7 cellular contexts compared by ENCODE assay signal in the genomic region with DNA sequence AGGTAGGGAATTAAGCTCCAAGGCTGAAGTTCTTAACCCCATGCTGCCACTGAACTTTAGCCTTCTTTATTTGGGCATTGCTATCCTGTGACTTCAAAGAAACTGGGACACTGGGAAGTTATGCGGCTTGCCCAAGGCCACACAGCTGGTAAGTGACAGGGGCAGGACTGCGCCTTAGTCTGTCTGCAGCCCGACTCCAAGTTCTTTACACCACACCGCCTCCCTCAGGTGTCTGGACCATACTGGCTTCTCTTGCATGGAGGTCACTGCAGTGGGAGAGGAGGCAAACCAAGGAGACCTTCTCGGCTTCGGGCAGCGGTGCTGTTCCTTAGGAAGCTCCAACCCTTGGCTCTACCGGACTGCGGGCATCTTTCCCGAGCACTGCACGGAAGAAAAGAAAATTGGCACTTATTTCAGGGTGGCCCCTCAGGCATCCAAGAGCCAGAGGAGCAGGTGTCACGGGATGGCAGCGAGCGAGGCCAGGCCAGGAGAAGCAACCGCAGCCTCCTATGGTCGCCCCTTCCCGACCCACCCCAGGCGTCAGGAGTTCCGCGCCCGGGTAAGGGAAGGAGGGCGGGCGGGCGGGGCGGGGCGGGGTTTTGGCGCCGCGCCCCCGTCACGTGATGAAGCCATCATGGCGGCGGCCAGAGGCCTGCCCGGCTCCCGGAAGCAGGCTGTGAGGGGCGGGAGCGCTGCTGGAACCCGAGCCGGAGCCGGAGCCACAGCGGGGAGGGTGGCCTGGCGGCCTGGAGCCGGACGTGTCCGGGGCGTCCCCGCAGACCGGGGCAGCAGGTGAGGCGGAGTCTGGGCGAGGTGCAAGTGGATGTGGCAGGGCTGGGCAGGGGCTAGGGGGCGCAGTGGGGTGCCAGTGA. TPM values are rescaled to one million over a fixed set of nuclear protein-coding genes. Genes with fewer than 3 reads are reported as not detected.
DNase-seq lines count a peak whose midpoint lies in the region; ATAC-seq, FAIRE-seq and TF ChIP-seq lines count a peak whose summit lies in the region.

No MANE protein-coding gene starts in this region.

- 3% methylated on average over 36 of the region's 51 CpGs for WGBS in GM12878 (ENCODE audit: insufficient coverage, insufficient replicate concordance, low lambda C conversion rate, missing lambda C conversion rate)

- SMC1A ChIA-PET in GM12878 (lab: Charles Lee; ENCODE audit: uncharacterized antibody, unreplicated experiment): interaction anchor here (0.5 to 6.4 kb wide), 15 partner anchors 12 to 186 kb away, joined by 3 to 63 read pairs (median 5); partner anchors contain the start of gene ESPL1

- H3K4me1 ChIP-seq in GM12878 (ENCODE audit: control insufficient read depth, insufficient read depth, low read length) (peaks cover 28% of the 10 kb centered on the region), gastrocnemius medialis (peaks cover 16 to 17% of the 10 kb centered on the region in 2 donors)

- peak overlapping the region; percentile 66 for H3K27ac ChIP-seq in GM12878 (ENCODE audit: control insufficient read depth, insufficient read depth)
- H3K27ac ChIP-seq in gastrocnemius medialis: peak overlapping the region; percentile 92 to 97 (median 94)

- RAD21 ChIA-PET in GM12878 (lab: Charles Lee; ENCODE audit: unreplicated experiment): interaction anchor here (0.7 to 4.3 kb wide), 21 partner anchors 17 to 186 kb away, joined by 3 to 101 read pairs (median 4); partner anchors contain the start of genes CSAD, ESPL1, PFDN5 and ZNF740

- peak overlapping the region; percentile 91 for H3K9ac ChIP-seq in GM12878 (ENCODE audit: control insufficient read depth, insufficient read depth, low read length)

- peak; percentile 52 to 83 (median 64); a peak in 5 of 6 replicates for TF ChIP-seq CTCF in GM12878 (IDR thresholded peaks at IDR 0.05 in 2 of 3, conservative IDR thresholded peaks at IDR 0.05 in 1 of 3; ENCODE audit: control insufficient read depth in 2 of 3, extremely low read depth in 1 of 3, insufficient read depth in 1 of 3, low read depth in 3 of 3, low read length in 3 of 3)
- TF ChIP-seq CTCF in gastrocnemius medialis (IDR thresholded peaks at IDR 0.05 in 4 of 5, conservative IDR thresholded peaks at IDR 0.05 in 1 of 5): peak; percentile 20 to 46 (median 33)

- H3K36me3 ChIP-seq in GM12878 (ENCODE audit: control insufficient read depth in 2 of 2, insufficient read depth in 2 of 2, low read length in 1 of 2) (peaks cover 0 to 4% of the 10 kb centered on the region in 2 experiments; a peak in 1 of 4 replicates), gastrocnemius medialis (peaks cover 0 to 9% of the 10 kb centered on the region in 2 donors)

- DNase-seq in GM12891 (ENCODE audit: insufficient read length, low spot score) (peak; percentile 92), NCI-H1417 treated with DMSO at 0.1 percent for 48 hours (lab: John Stamatoyannopoulos, UW) (peak; percentile 13), T-helper 9 cell (peak; percentile 64), GM12878 (ENCODE audit: low read depth, low spot score) (peak; percentile 24), gastrocnemius medialis (peak; percentile 73 to 81)

- intact Hi-C loops in GM12878 (cut with micrococcal nuclease; ENCODE audit: unreplicated experiment) (loop anchor here (2.0 kb wide), 2 partner anchors 31 to 39 kb away; no protein-coding TSS in a partner anchor), gastrocnemius medialis (cut with DNase I; ENCODE audit: low total_unique reads) (loop anchor here (1.0 to 5.0 kb wide), 6 partner anchors 17 to 74 kb away; partner anchors contain the start of genes CSAD, ESPL1, MYG1 and PFDN5)

- POLR2A ChIA-PET in GM12878 (lab: Charles Lee): interaction anchor here (0.8 to 4.0 kb wide), 6 partner anchors 17 to 53 kb away, joined by 3 to 19 read pairs (median 4); partner anchors contain the start of genes ESPL1 and PFDN5

- FAIRE-seq in GM12891 (lab: Jason Lieb, UNC): peak; percentile 66
- FAIRE-seq in GM12878 (lab: Jason Lieb, UNC): peak; percentile 87

- BruUV-seq in GM12878 (replicated peaks; lab: Mats Ljungman, UMichigan): TSS peak; percentile 90

- peak; percentile 72 for TF ChIP-seq POLR2A in GM12891 (IDR thresholded peaks at IDR 0.05; ENCODE audit: low read depth, low read length)
- peak; percentile 92 for TF ChIP-seq POLR2A in GM12878 (IDR thresholded peaks at IDR 0.05; ENCODE audit: low read depth, low read length)
- TF ChIP-seq POLR2A in gastrocnemius medialis (IDR thresholded peaks at IDR 0.05): peak; percentile 36 to 47

- H2AFZ ChIP-seq in GM12878 (ENCODE audit: control insufficient read depth, low read depth, low read length): peak overlapping the region; percentile 97

- ATAC-seq in HG02623 (IDR thresholded peaks at IDR 0.05; ENCODE audit: unreplicated experiment): peak; percentile 68
- ATAC-seq in GM12878: peak; percentile 92
- peak; percentile 91 to 96 for ATAC-seq in gastrocnemius medialis

- H4K20me1 ChIP-seq in GM12878 (ENCODE audit: control insufficient read depth, insufficient read depth): no peaks in the 10 kb centered on the region

- CTCF ChIA-PET in GM12878 (lab: Yijun Ruan, JAX): interaction anchor here (0.7 to 7.4 kb wide), 24 partner anchors 9 to 93 kb away, joined by 3 to 136 read pairs (median 5); partner anchors contain the start of genes AAAS, ESPL1, ITGB7 and MYG1

- H3K9me3 ChIP-seq in GM12878 (replicated peaks; ENCODE audit: control insufficient read depth, insufficient read depth, low read length) (no peaks in the 10 kb centered on the region), gastrocnemius medialis (no peaks in the 10 kb centered on the region)

- no peak for TF ChIP-seq EP300 in GM12878 (IDR thresholded peaks at IDR 0.05; ENCODE audit: borderline replicate concordance in 1 of 2, control insufficient read depth in 1 of 2, low read depth in 2 of 2, low read length in 2 of 2)

- H3K4me2 ChIP-seq in GM12878 (ENCODE audit: control insufficient read depth, insufficient read depth): peak overlapping the region; percentile 73

- H3K4me3 ChIP-seq in GM12878 (peak overlapping the region; percentile 99), iPS-11a (ENCODE audit: low read depth, low read length) (peak overlapping the region; percentile 89), gastrocnemius medialis (peak overlapping the region; percentile 67 to 85 (median 71))

- TF ChIP-seq RAD21 in GM12878 (IDR thresholded peaks at IDR 0.05; ENCODE audit: insufficient read depth, low read depth, low read length): peak; percentile 83

- no peaks in the 10 kb centered on the region for H3K27me3 ChIP-seq in GM12878 (replicated peaks in 1 of 2; ENCODE audit: control insufficient read depth in 2 of 2, insufficient read depth in 2 of 2, low read length in 1 of 2)
- no peaks in the 10 kb centered on the region for H3K27me3 ChIP-seq in gastrocnemius medialis

- in situ Hi-C loops in GM12878 (cut with MboI) (no loop called here), gastrocnemius medialis (cut with MboI; ENCODE audit: low sequenced_read_pairs in 4 of 4) (no loop called here)

- H3K79me2 ChIP-seq in GM12878 (ENCODE audit: control insufficient read depth, insufficient read depth, low read length): peaks cover 13% of the 10 kb centered on the region

RNA-seq across cellular contexts. Expression of gene ESPL1, which starts 16.4 kb away (rescaled TPM):
- 11.6 TPM for polyA plus RNA-seq in GM12891 (2012; ENCODE audit: low read depth, missing spikeins)
- total RNA-seq in GM12878 (2013; cell fraction: nucleolus; rRNA removed): 49.7 and 52.5 TPM in 2 replicates
- total RNA-seq in GM12878 (2014; rRNA removed) (28.4 and 28.5 TPM in 2 replicates), GM12878 (2014; rRNA removed; fragmentation: Illumina TruSeq; extraction: Trizol) (17.9 and 20.1 TPM in 2 replicates), GM12878 (2021) (54.4 and 61.9 TPM in 2 replicates), gastrocnemius medialis (under 1 TPM in 3 of 4 donors, not detected in 1; 0.20 to 0.44 (median 0.24) TPM)
- polyA plus RNA-seq in GM12878 (2011; ENCODE audit: low read depth): 7.2 TPM
- polyA plus RNA-seq in GM12878 (2011; rRNA removed) (14.4 and 19.3 TPM in 2 replicates), GM12878 (2014; fragmentation: Illumina TruSeq; extraction: Trizol) (19.0 and 28.6 TPM in 2 replicates), GM12878 (2014; fragmentation: Nextera tagmentation; extraction: Ambion mirVana) (1 to 10 TPM; 2.1 to 2.2 TPM), GM12878 (2014; rRNA removed) (30.8 and 31.4 TPM in 2 replicates), GM12878 (2016; fragmentation: Nextera tagmentation; extraction: Ambion mirVana) (10 to 100 TPM; 21.1 to 21.2 TPM)
- 23.7 and 26.8 TPM in 2 replicates for polyA plus RNA-seq in GM12878 (2011; cell fraction: cytosol; rRNA removed)
- 110 and 113 TPM in 2 replicates for polyA plus RNA-seq in GM12878 (2011; cell fraction: nucleus; rRNA removed)
- polyA plus RNA-seq in GM12878 (2012): 13.9 and 14.4 TPM in 2 replicates
- 36.4 and 41.1 TPM in 2 replicates for polyA minus RNA-seq in GM12878 (2011; rRNA and poly(A)+ RNA removed)
- polyA minus RNA-seq in GM12878 (2011; cell fraction: cytosol; rRNA and poly(A)+ RNA removed): 8.6 and 10.9 TPM in 2 replicates
- 33.7 and 47.5 TPM in 2 replicates for polyA minus RNA-seq in GM12878 (2011; cell fraction: nucleus; rRNA and poly(A)+ RNA removed)

RNA-seq across cellular contexts. Expression of gene RARG, which starts 19.7 kb away (rescaled TPM):
- polyA plus RNA-seq in GM12891 (2012; ENCODE audit: low read depth, missing spikeins): 4.0 TPM
- 12.2 and 13.4 TPM in 2 replicates for total RNA-seq in GM12878 (2013; cell fraction: nucleolus; rRNA removed)
- total RNA-seq in GM12878 (2014; rRNA removed) (3.4 and 4.0 TPM in 2 replicates), GM12878 (2014; rRNA removed; fragmentation: Illumina TruSeq; extraction: Trizol) (3.0 and 3.9 TPM in 2 replicates), GM12878 (2021) (7.3 and 8.7 TPM in 2 replicates), gastrocnemius medialis (1 to 10 TPM; 4.2 to 5.8 (median 4.9) TPM)
- polyA plus RNA-seq in GM12878 (2011; ENCODE audit: low read depth): 0.72 TPM
- polyA plus RNA-seq in GM12878 (2011; rRNA removed) (4.5 and 8.1 TPM in 2 replicates), GM12878 (2014; fragmentation: Illumina TruSeq; extraction: Trizol) (2.6 and 4.2 TPM in 2 replicates), GM12878 (2014; fragmentation: Nextera tagmentation; extraction: Ambion mirVana) (under 1 TPM; 0.27 to 0.60 TPM), GM12878 (2014; rRNA removed) (7.2 and 8.0 TPM in 2 replicates), GM12878 (2016; fragmentation: Nextera tagmentation; extraction: Ambion mirVana) (1 to 10 TPM; 3.8 to 6.0 TPM)
- 9.2 and 13.2 TPM in 2 replicates for polyA plus RNA-seq in GM12878 (2011; cell fraction: cytosol; rRNA removed)
- polyA plus RNA-seq in GM12878 (2011; cell fraction: nucleus; rRNA removed): 34.2 and 38.3 TPM in 2 replicates
- 2.5 and 2.9 TPM in 2 replicates for polyA plus RNA-seq in GM12878 (2012)
- polyA minus RNA-seq in GM12878 (2011; rRNA and poly(A)+ RNA removed): 12.3 and 13.9 TPM in 2 replicates
- 7.5 and 8.3 TPM in 2 replicates for polyA minus RNA-seq in GM12878 (2011; cell fraction: cytosol; rRNA and poly(A)+ RNA removed)
- polyA minus RNA-seq in GM12878 (2011; cell fraction: nucleus; rRNA and poly(A)+ RNA removed): 9.1 and 18.5 TPM in 2 replicates

RNA-seq across cellular contexts. Expression of gene PFDN5, which starts 43.6 kb away (rescaled TPM):
- polyA plus RNA-seq in GM12891 (2012; ENCODE audit: low read depth, missing spikeins): 829 TPM
- total RNA-seq in GM12878 (2013; cell fraction: nucleolus; rRNA removed): 141 and 153 TPM in 2 replicates
- total RNA-seq in GM12878 (2014; rRNA removed): 320 and 355 TPM in 2 replicates
- total RNA-seq in GM12878 (2014; rRNA removed; fragmentation: Illumina TruSeq; extraction: Trizol): 504 and 518 TPM in 2 replicates
- 300 and 322 TPM in 2 replicates for total RNA-seq in GM12878 (2021)
- polyA plus RNA-seq in GM12878 (2011; ENCODE audit: low read depth): 1,639 TPM
- 851 and 863 TPM in 2 replicates for polyA plus RNA-seq in GM12878 (2011; rRNA removed)
- polyA plus RNA-seq in GM12878 (2011; cell fraction: cytosol; rRNA removed): 812 and 933 TPM in 2 replicates
- 540 and 746 TPM in 2 replicates for polyA plus RNA-seq in GM12878 (2011; cell fraction: nucleus; rRNA removed)
- polyA plus RNA-seq in GM12878 (2012): 681 and 706 TPM in 2 replicates
- 485 and 536 TPM in 2 replicates for polyA plus RNA-seq in GM12878 (2014; fragmentation: Illumina TruSeq; extraction: Trizol)
- polyA plus RNA-seq in GM12878 (2014; fragmentation: Nextera tagmentation; extraction: Ambion mirVana): 1,000 to 10,000 TPM; 1,522 to 1,596 TPM
- 438 and 511 TPM in 2 replicates for polyA plus RNA-seq in GM12878 (2014; rRNA removed)
- polyA plus RNA-seq in GM12878 (2016; fragmentation: Nextera tagmentation; extraction: Ambion mirVana): 100 to 1,000 TPM; 373 to 398 TPM
- 235 and 327 TPM in 2 replicates for polyA minus RNA-seq in GM12878 (2011; rRNA and poly(A)+ RNA removed)
- polyA minus RNA-seq in GM12878 (2011; cell fraction: cytosol; rRNA and poly(A)+ RNA removed): 57.1 and 72.9 TPM in 2 replicates
- polyA minus RNA-seq in GM12878 (2011; cell fraction: nucleus; rRNA and poly(A)+ RNA removed): 90.8 and 106 TPM in 2 replicates
- 100 to 1,000 TPM; 341 to 464 (median 358) TPM for total RNA-seq in gastrocnemius medialis

RNA-seq across cellular contexts. Expression of gene ITGB7, which starts 44.7 kb away (rescaled TPM):
- 154 TPM for polyA plus RNA-seq in GM12891 (2012; ENCODE audit: low read depth, missing spikeins)
- 215 and 221 TPM in 2 replicates for total RNA-seq in GM12878 (2013; cell fraction: nucleolus; rRNA removed)
- total RNA-seq in GM12878 (2014; rRNA removed) (366 and 425 TPM in 2 replicates), GM12878 (2014; rRNA removed; fragmentation: Illumina TruSeq; extraction: Trizol) (158 and 166 TPM in 2 replicates), GM12878 (2021) (459 and 487 TPM in 2 replicates), gastrocnemius medialis (under 1 TPM in 2 of 4 donors, not detected in 2; 0.73 to 0.81 TPM)
- 81.6 TPM for polyA plus RNA-seq in GM12878 (2011; ENCODE audit: low read depth)
- polyA plus RNA-seq in GM12878 (2011; rRNA removed) (130 and 234 TPM in 2 replicates), GM12878 (2014; fragmentation: Illumina TruSeq; extraction: Trizol) (95.4 and 174 TPM in 2 replicates), GM12878 (2014; fragmentation: Nextera tagmentation; extraction: Ambion mirVana) (10 to 100 TPM; 54.5 to 99.5 TPM), GM12878 (2014; rRNA removed) (282 and 333 TPM in 2 replicates), GM12878 (2016; fragmentation: Nextera tagmentation; extraction: Ambion mirVana) (100 to 1,000 TPM; 269 to 332 TPM)
- 334 and 445 TPM in 2 replicates for polyA plus RNA-seq in GM12878 (2011; cell fraction: cytosol; rRNA removed)
- 940 and 958 TPM in 2 replicates for polyA plus RNA-seq in GM12878 (2011; cell fraction: nucleus; rRNA removed)
- polyA plus RNA-seq in GM12878 (2012): 135 and 178 TPM in 2 replicates
- 281 and 434 TPM in 2 replicates for polyA minus RNA-seq in GM12878 (2011; rRNA and poly(A)+ RNA removed)
- polyA minus RNA-seq in GM12878 (2011; cell fraction: cytosol; rRNA and poly(A)+ RNA removed): 164 and 179 TPM in 2 replicates
- 164 and 235 TPM in 2 replicates for polyA minus RNA-seq in GM12878 (2011; cell fraction: nucleus; rRNA and poly(A)+ RNA removed)

RNA-seq across cellular contexts. Expression of gene MYG1, which starts 47.8 kb away (rescaled TPM):
- 57.8 TPM for polyA plus RNA-seq in GM12891 (2012; ENCODE audit: low read depth, missing spikeins)
- 15.4 and 16.3 TPM in 2 replicates for total RNA-seq in GM12878 (2013; cell fraction: nucleolus; rRNA removed)
- total RNA-seq in GM12878 (2014; rRNA removed) (61.7 and 81.0 TPM in 2 replicates), GM12878 (2014; rRNA removed; fragmentation: Illumina TruSeq; extraction: Trizol) (32.4 and 36.2 TPM in 2 replicates), GM12878 (2021) (64.9 and 68.7 TPM in 2 replicates), gastrocnemius medialis (10 to 100 TPM; 43.4 to 51.0 (median 46.0) TPM)
- polyA plus RNA-seq in GM12878 (2011; ENCODE audit: low read depth): 24.1 TPM
- polyA plus RNA-seq in GM12878 (2011; rRNA removed) (25.5 and 48.6 TPM in 2 replicates), GM12878 (2014; fragmentation: Illumina TruSeq; extraction: Trizol) (23.2 and 37.6 TPM in 2 replicates), GM12878 (2014; fragmentation: Nextera tagmentation; extraction: Ambion mirVana) (10 to 100 TPM; 20.7 to 38.2 TPM), GM12878 (2014; rRNA removed) (66.7 and 76.8 TPM in 2 replicates), GM12878 (2016; fragmentation: Nextera tagmentation; extraction: Ambion mirVana) (10 to 100 TPM; 50.2 to 53.7 TPM)
- polyA plus RNA-seq in GM12878 (2011; cell fraction: cytosol; rRNA removed): 70.9 and 83.3 TPM in 2 replicates
- polyA plus RNA-seq in GM12878 (2011; cell fraction: nucleus; rRNA removed): 47.8 and 61.1 TPM in 2 replicates
- 37.8 and 57.0 TPM in 2 replicates for polyA plus RNA-seq in GM12878 (2012)
- 39.4 and 50.6 TPM in 2 replicates for polyA minus RNA-seq in GM12878 (2011; rRNA and poly(A)+ RNA removed)
- 23.4 and 25.1 TPM in 2 replicates for polyA minus RNA-seq in GM12878 (2011; cell fraction: cytosol; rRNA and poly(A)+ RNA removed)
- 9.4 and 15.8 TPM in 2 replicates for polyA minus RNA-seq in GM12878 (2011; cell fraction: nucleus; rRNA and poly(A)+ RNA removed)

Comparison
In these comparisons a context has a peak if more than half of its experiments do, and no peak if none do; other contexts are left out.
1. Peak in every context shown above with its lines: DNase-seq, ATAC-seq, H3K4me3 ChIP-seq and H3K27ac ChIP-seq.
2. DNase-seq: peak in every context shown above with its lines; median percentile 92 in GM12891; 77 in gastrocnemius medialis; 64 in T-helper 9 cell; 24 in GM12878; 13 in NCI-H1417 treated with DMSO at 0.1 percent for 48 hours.
3. POLR2A ChIP-seq: peak in every context shown above with its lines; median percentile 92 in GM12878; 72 in GM12891; 42 in gastrocnemius medialis.
4. RNA of gene ESPL1, which starts 16.4 kb away (total RNA-seq): 17.9 to 61.9 TPM in GM12878; 0.20 to 0.44 TPM in gastrocnemius medialis; every median in the first group is over 10 times any median in the second.